Comparison of ENCODE assay signal across 23 cellular contexts in genomic region chr3:72660270-72661114, GRCh38.
A peak's percentile ranks its signal among the peaks of the same experiment; 100 is the strongest.
DNase-seq lines count a peak whose midpoint lies in the region; ATAC-seq, FAIRE-seq and TF ChIP-seq lines count a peak whose summit lies in the region.
"Had no signal": no experiment of that assay in that cellular context is flagged by ENCODE, and none has a peak within 500 bp of the region (broad histone marks: within the 10 kb centered on the region; RNA-seq: fewer than 3 reads in every experiment).

No MANE protein-coding gene starts in this region.

- no peak overlapping the region for H3K4me3 Mint-ChIP-seq in activated CD4-positive, alpha-beta memory T cell treated with anti-CD3 and anti-CD28 coated beads for 36 hours
- H3K4me3 Mint-ChIP-seq: activated naive CD4-positive, alpha-beta T cell treated with anti-CD3 and anti-CD28 coated beads, Interleukin-2, amount 50 U/mL, for 24 hours; CD4-positive, alpha-beta T cell had no signal

- H3K4me1 Mint-ChIP-seq in activated CD4-positive, alpha-beta memory T cell treated with anti-CD3 and anti-CD28 coated beads for 36 hours (ENCODE audit: low read depth) = peaks cover 13% of the 10 kb centered on the region

- CTCF ChIA-PET in K562 (lab: Yijun Ruan, JAX; ENCODE audit: low intra/inter-chr PET ratio) = no interaction called here
- CTCF ChIA-PET in activated CD4-positive, alpha-beta memory T cell treated with anti-CD3 and anti-CD28 coated beads for 36 hours (lab: Charles Lee) = no interaction called here

- H3K4me1 ChIP-seq in K562 (replicated peaks in 1 of 2; ENCODE audit: control insufficient read depth in 2 of 2, insufficient read depth in 2 of 2, low read length in 2 of 2) = no peaks in the 10 kb centered on the region; a peak in 2 of 5 replicates
- peaks cover 5% of the 10 kb centered on the region for H3K4me1 ChIP-seq in hepatocyte (ENCODE audit: insufficient read depth)
- H3K4me1 ChIP-seq: colonic mucosa, Peyer's patch, transverse colon had no signal

- H3K9me3 ChIP-seq in K562 (replicated peaks; ENCODE audit: control insufficient read depth, insufficient read depth, low read depth, low read length) (no peaks in the 10 kb centered on the region), hepatocyte (ENCODE audit: low read depth) (no peaks in the 10 kb centered on the region)
- H3K9me3 ChIP-seq: colonic mucosa, lower lobe of right lung, Peyer's patch, transverse colon had no signal

- no peak overlapping the region for H2AFZ ChIP-seq in K562 (ENCODE audit: low read depth, low read length)
- no peak overlapping the region for H2AFZ ChIP-seq in hepatocyte

- H3K4me3 ChIP-seq in K562 = no peak overlapping the region
- no peak overlapping the region for H3K4me3 ChIP-seq in hepatocyte
- H3K4me3 ChIP-seq: colonic mucosa, lower lobe of right lung, Peyer's patch, skin epidermis, transverse colon had no signal

- H3K79me2 ChIP-seq in K562 (ENCODE audit: control insufficient read depth, insufficient read depth, low read length) (no peaks in the 10 kb centered on the region), hepatocyte (no peaks in the 10 kb centered on the region)

- no TSS peak for BruUV-seq in K562 (replicated peaks; lab: Mats Ljungman, UMichigan)

- 46% methylated on average over 5 of the region's 5 CpGs for WGBS in K562 (ENCODE audit: insufficient coverage, low coverage, missing lambda C conversion rate)
- WGBS in hepatocyte (ENCODE audit: low lambda C conversion rate, missing lambda C conversion rate) = 84% methylated on average over 5 of the region's 5 CpGs

- H3K27me3 Mint-ChIP-seq in activated CD4-positive, alpha-beta memory T cell treated with anti-CD3 and anti-CD28 coated beads for 36 hours = peaks cover 2% of the 10 kb centered on the region
- H3K27me3 Mint-ChIP-seq: activated naive CD4-positive, alpha-beta T cell treated with anti-CD3 and anti-CD28 coated beads, Interleukin-2, amount 50 U/mL, for 24 hours; CD4-positive, alpha-beta T cell had no signal

- intact Hi-C loops in K562 (cut with micrococcal nuclease) = no loop called here
- intact Hi-C loops in activated CD4-positive, alpha-beta memory T cell treated with anti-CD3 and anti-CD28 coated beads for 36 hours (cut with micrococcal nuclease) = no loop called here

- no peak overlapping the region for H3K27ac Mint-ChIP-seq in activated CD4-positive, alpha-beta memory T cell treated with anti-CD3 and anti-CD28 coated beads for 36 hours
- H3K27ac Mint-ChIP-seq: activated naive CD4-positive, alpha-beta T cell treated with anti-CD3 and anti-CD28 coated beads, Interleukin-2, amount 50 U/mL, for 24 hours; CD4-positive, alpha-beta T cell had no signal

- no peaks in the 10 kb centered on the region for H3K9me1 ChIP-seq in K562 (ENCODE audit: control insufficient read depth, insufficient read depth, low read length)

- ATAC-seq in K562 = no peak
- no peak for ATAC-seq in GM19395 (IDR thresholded peaks at IDR 0.05; ENCODE audit: unreplicated experiment)

- in situ Hi-C loops in K562 (cut with MboI) = no loop called here

- TF ChIP-seq EP300 in K562 (IDR thresholded peaks at IDR 0.05; ENCODE audit: low read length) = no peak

- H3K4me2 ChIP-seq in K562 (ENCODE audit: insufficient read depth, low read length) (no peak overlapping the region), hepatocyte (no peak overlapping the region)

- H4K20me1 ChIP-seq in K562 (replicated peaks; ENCODE audit: control insufficient read depth, insufficient read depth, low read length) = no peaks in the 10 kb centered on the region
- H4K20me1 ChIP-seq in hepatocyte (ENCODE audit: insufficient read depth, poor library complexity, severe bottlenecking) = no peaks in the 10 kb centered on the region

- POLR2A ChIA-PET in K562 (lab: Yijun Ruan, JAX) = no interaction called here
- POLR2A ChIA-PET in activated CD4-positive, alpha-beta memory T cell treated with anti-CD3 and anti-CD28 coated beads for 36 hours (lab: Charles Lee) = no interaction called here

- H3K9me3 Mint-ChIP-seq in activated CD4-positive, alpha-beta memory T cell treated with anti-CD3 and anti-CD28 coated beads for 36 hours = no peaks in the 10 kb centered on the region
- H3K9me3 Mint-ChIP-seq: activated naive CD4-positive, alpha-beta T cell treated with anti-CD3 and anti-CD28 coated beads, Interleukin-2, amount 50 U/mL, for 24 hours; CD4-positive, alpha-beta T cell had no signal

- TF ChIP-seq POLR2A in K562 (conservative IDR thresholded peaks at IDR 0.05) = no peak

- no peak for FAIRE-seq in K562 (lab: Jason Lieb, UNC)
- FAIRE-seq: endometrium, GM12892, H1, islet of Langerhans had no signal

- no peaks in the 10 kb centered on the region for H3K27me3 ChIP-seq in K562 (ENCODE audit: control insufficient read depth in 2 of 2, insufficient read depth in 2 of 2, low read length in 2 of 2)
- no peaks in the 10 kb centered on the region for H3K27me3 ChIP-seq in hepatocyte
- H3K27me3 ChIP-seq: colonic mucosa, Peyer's patch had no signal

- DNase-seq in NCI-H226 (peak; percentile 53), K562 (ENCODE audit: extremely low read depth in 1 of 4, low spot score in 3 of 4) (no peak), hepatocyte (ENCODE audit: low spot score) (no peak), T-helper 1 cell (no peak), GM10266 (ENCODE audit: extremely low spot score) (no peak)
- no peak for DNase-seq in activated CD4-positive, alpha-beta memory T cell treated with anti-CD3 and anti-CD28 coated beads for 36 hours
- DNase-seq: activated CD4-positive, alpha-beta T cell treated with anti-CD3 and anti-CD28 coated beads for 1 hour; activated T-cell treated with anti-CD3 and anti-CD28 coated beads, Interleukin-2, amount 50 U/mL, for 48 hours; CD4-positive, alpha-beta T cell; stimulated activated CD4-positive, alpha-beta T cell treated with anti-CD3 and anti-CD28 coated beads, Interleukin-2, amount 100 ng/mL, for 24 hours; stimulated activated naive CD4-positive, alpha-beta T cell treated with Interleukin-2 at 50 U/mL for 16 hours had no signal

- no peak for TF ChIP-seq CTCF in C4-2B (conservative IDR thresholded peaks at IDR 0.05)
- no peak for TF ChIP-seq CTCF in K562 (IDR thresholded peaks at IDR 0.05 in 2 of 3, conservative IDR thresholded peaks at IDR 0.05 in 1 of 3; ENCODE audit: insufficient read depth in 2 of 3, low read depth in 1 of 3, low read length in 3 of 3)
- TF ChIP-seq CTCF in hepatocyte (IDR thresholded peaks at IDR 0.05; ENCODE audit: poor library complexity) = no peak
- TF ChIP-seq CTCF in GM10266 (IDR thresholded peaks at IDR 0.05; ENCODE audit: control insufficient read depth, insufficient read depth, low read depth, missing control alignments) = no peak

- no peaks in the 10 kb centered on the region for H3K9me2 ChIP-seq in hepatocyte (replicated peaks; ENCODE audit: insufficient read depth)

- TF ChIP-seq RAD21 in K562 (CRISPR knock-in tag; conservative IDR thresholded peaks at IDR 0.05 in 1 of 2, IDR thresholded peaks at IDR 0.05 in 1 of 2) = no peak

- H3K9ac ChIP-seq in K562 (ENCODE audit: insufficient read depth in 1 of 2, low read depth in 2 of 2, low read length in 2 of 2) = no peak overlapping the region

- no peaks in the 10 kb centered on the region for H3K36me3 Mint-ChIP-seq in activated CD4-positive, alpha-beta memory T cell treated with anti-CD3 and anti-CD28 coated beads for 36 hours
- H3K36me3 Mint-ChIP-seq: activated naive CD4-positive, alpha-beta T cell treated with anti-CD3 and anti-CD28 coated beads, Interleukin-2, amount 50 U/mL, for 24 hours had no signal

- H3K36me3 ChIP-seq in K562 (ENCODE audit: control insufficient read depth, insufficient read depth, low read length) = no peaks in the 10 kb centered on the region
- H3K36me3 ChIP-seq in hepatocyte (replicated peaks; ENCODE audit: insufficient read depth, low read depth) = no peaks in the 10 kb centered on the region
- H3K36me3 ChIP-seq: colonic mucosa, lower lobe of right lung, Peyer's patch, transverse colon had no signal

- H3K27ac ChIP-seq in C4-2B (peak overlapping the region; percentile 70), K562 (ENCODE audit: extremely low read depth, low read depth, low read length) (no peak overlapping the region), hepatocyte (peak overlapping the region; percentile 56)
- H3K27ac ChIP-seq: colonic mucosa, lower lobe of right lung, Peyer's patch had no signal

TF ChIP-seq in K562, 482 proteins besides CTCF, POLR2A, EP300 and RAD21:
- TF ChIP-seq ZKSCAN3 (CRISPR knock-in tag; IDR thresholded peaks at IDR 0.05) = no peak
- TF ChIP-seq SPI1 (IDR thresholded peaks at IDR 0.05; ENCODE audit: borderline replicate concordance, low read depth, low read length) = peak; percentile 24; the same call in 1 of the 2 replicates
